In the genomic region with DNA sequence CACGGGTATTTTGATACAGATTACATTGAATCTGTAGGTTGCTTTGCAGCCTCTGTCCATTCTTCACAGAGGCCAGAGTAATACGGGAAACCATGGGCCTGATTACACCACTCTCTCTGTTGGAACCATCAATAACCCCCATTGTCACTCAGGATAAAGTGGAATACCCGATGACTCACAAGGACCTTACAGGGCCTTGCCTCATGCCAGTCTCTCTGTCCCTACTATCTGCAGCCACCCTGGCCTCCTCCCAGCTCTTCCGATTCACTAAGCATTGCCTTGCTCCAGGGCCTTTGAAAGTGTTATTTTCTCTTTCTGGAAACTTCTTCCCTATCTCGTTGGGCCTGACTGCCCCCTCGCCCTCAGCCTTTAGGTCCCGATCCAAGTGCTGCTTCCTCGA, we compare ENCODE assay signal across 21 cellular contexts.
"Had no signal": no experiment of that assay in that cellular context is flagged by ENCODE, and none has a peak within 500 bp of the region (broad histone marks: within the 10 kb centered on the region; RNA-seq: fewer than 3 reads in every experiment).

No MANE protein-coding gene starts in this region.

- H3K9me3 ChIP-seq: body of pancreas had no signal

- H3K36me3 ChIP-seq: heart right ventricle, stomach, tibial artery had no signal

- FAIRE-seq: frontal cortex, islet of Langerhans, urothelium cell line had no signal

- H3K27ac Mint-ChIP-seq: activated CD4-positive, alpha-beta memory T cell treated with anti-CD3 and anti-CD28 coated beads, Interleukin-2, amount 10 ng/mL, durations not matched to agents 7 days and 5 days; activated naive CD4-positive, alpha-beta T cell treated with anti-CD3 and anti-CD28 coated beads, Interleukin-2, amount 50 U/mL, for 24 hours; natural killer cell treated with Interleukin-12 subunit alpha and Interleukin-12 subunit beta and Interleukin-15 and Interleukin-18, amount 100 ng/mL, for 72 hours; WTC11 had no signal

- H3K4me3 ChIP-seq: body of pancreas, heart right ventricle, stomach, tibial artery had no signal

- H3K4me1 Mint-ChIP-seq: activated CD4-positive, alpha-beta memory T cell treated with anti-CD3 and anti-CD28 coated beads, Interleukin-2, amount 10 ng/mL, durations not matched to agents 7 days and 5 days; activated naive CD4-positive, alpha-beta T cell treated with anti-CD3 and anti-CD28 coated beads, Interleukin-2, amount 50 U/mL, for 24 hours; central memory CD8-positive, alpha-beta T cell; WTC11 had no signal

- ATAC-seq: body of pancreas; left lobe of liver; natural killer cell treated with Interleukin-12 subunit alpha and Interleukin-12 subunit beta and Interleukin-15 and Interleukin-18, amount 100 ng/mL, for 72 hours; WTC11 had no signal

- H3K27me3 ChIP-seq: body of pancreas, heart right ventricle, tibial artery had no signal

- H3K4me1 ChIP-seq: body of pancreas, stomach, tibial artery had no signal

- DNase-seq: activated CD4-positive, alpha-beta memory T cell treated with anti-CD3 and anti-CD28 coated beads, Interleukin-2, amount 10 ng/mL, durations not matched to agents 7 days and 5 days; activated CD4-positive, alpha-beta T cell treated with anti-CD3 and anti-CD28 coated beads for 4 hours; activated effector memory CD4-positive, alpha-beta T cell treated with anti-CD3 and anti-CD28 coated beads, Interleukin-2, amount 50 U/mL, for 16 hours; activated T-cell treated with anti-CD3 and anti-CD28 coated beads, Interleukin-2, amount 50 U/mL, for 48 hours; body of pancreas; effector memory CD4-positive, alpha-beta T cell; heart right ventricle; mammary epithelial cell; stimulated activated CD4-positive, alpha-beta T cell treated with anti-CD3 and anti-CD28 coated beads, Interleukin-12 subunit alpha, Interleukin-12 subunit beta, amount 100 ng/mL, for 4 hours; stimulated activated CD4-positive, alpha-beta T cell treated with anti-CD3 and anti-CD28 coated beads, Interleukin-2, amount 100 ng/mL, for 24 hours; stomach; T-helper 2 cell; tibial artery had no signal

- H3K27ac ChIP-seq: body of pancreas, heart right ventricle, stomach, tibial artery had no signal

- H3K27me3 Mint-ChIP-seq: activated CD4-positive, alpha-beta memory T cell treated with anti-CD3 and anti-CD28 coated beads, Interleukin-2, amount 10 ng/mL, durations not matched to agents 7 days and 5 days had no signal

- H3K4me3 Mint-ChIP-seq: activated CD4-positive, alpha-beta memory T cell treated with anti-CD3 and anti-CD28 coated beads, Interleukin-2, amount 10 ng/mL, durations not matched to agents 7 days and 5 days; activated naive CD4-positive, alpha-beta T cell treated with anti-CD3 and anti-CD28 coated beads, Interleukin-2, amount 50 U/mL, for 24 hours; central memory CD8-positive, alpha-beta T cell; natural killer cell treated with Interleukin-12 subunit alpha and Interleukin-12 subunit beta and Interleukin-15 and Interleukin-18, amount 100 ng/mL, for 72 hours; WTC11 had no signal

- H3K9me3 Mint-ChIP-seq: activated CD4-positive, alpha-beta memory T cell treated with anti-CD3 and anti-CD28 coated beads, Interleukin-2, amount 10 ng/mL, durations not matched to agents 7 days and 5 days; activated naive CD4-positive, alpha-beta T cell treated with anti-CD3 and anti-CD28 coated beads, Interleukin-2, amount 50 U/mL, for 24 hours; central memory CD8-positive, alpha-beta T cell had no signal

- H3K36me3 Mint-ChIP-seq: activated naive CD4-positive, alpha-beta T cell treated with anti-CD3 and anti-CD28 coated beads, Interleukin-2, amount 50 U/mL, for 24 hours; natural killer cell treated with Interleukin-12 subunit alpha and Interleukin-12 subunit beta and Interleukin-15 and Interleukin-18, amount 100 ng/mL, for 72 hours had no signal
